In the genomic region with DNA sequence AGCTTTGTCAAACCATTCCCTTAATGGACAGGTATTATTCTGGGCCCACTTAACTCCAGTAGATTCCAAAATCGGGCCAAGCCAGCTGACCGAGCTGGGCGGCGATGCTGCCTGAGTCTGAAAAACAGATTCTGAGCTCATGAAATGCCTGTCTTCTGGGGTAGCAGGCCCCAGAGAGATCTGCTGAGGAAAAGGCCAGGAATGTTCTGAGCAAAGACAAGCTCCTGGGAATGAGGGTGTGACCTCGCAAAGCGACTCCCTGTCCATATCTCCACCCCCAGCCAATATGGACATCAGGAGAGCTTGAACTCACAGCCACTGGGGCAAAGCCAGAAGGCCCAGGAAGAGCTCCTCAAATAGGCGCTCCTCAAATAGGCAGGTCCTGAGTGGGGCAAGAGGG, we compare ENCODE assay signal across 1 cellular context.
TF ChIP-seq lines count a peak whose summit lies in the region.

No MANE protein-coding gene starts in this region.

TF ChIP-seq in H1, 55 proteins besides CTCF, POLR2A, EP300 and RAD21 (continued from another document):
- TF ChIP-seq GTF2F1 (IDR thresholded peaks at IDR 0.05; ENCODE audit: borderline replicate concordance, low read depth, low read length) (no peak), CBX5 (IDR thresholded peaks at IDR 0.05; ENCODE audit: low read depth, low read length) (no peak), BACH1 (IDR thresholded peaks at IDR 0.05; ENCODE audit: low read length) (no peak), POLR2AphosphoS5 (IDR thresholded peaks at IDR 0.05; ENCODE audit: low read depth, low read length) (no peak), JUND (IDR thresholded peaks at IDR 0.05; ENCODE audit: low read length) (no peak), ZNF274 (IDR thresholded peaks at IDR 0.05; ENCODE audit: borderline replicate concordance, extremely low read depth, low read length) (no peak), HDAC2 (IDR thresholded peaks at IDR 0.05; ENCODE audit: borderline replicate concordance in 1 of 2, low read depth in 2 of 2, low read length in 2 of 2) (no peak), CBX8 (IDR thresholded peaks at IDR 0.05; ENCODE audit: borderline replicate concordance, low read depth, low read length) (no peak), POU5F1 (IDR thresholded peaks at IDR 0.05; ENCODE audit: low read depth, low read length) (no peak), NANOG (IDR thresholded peaks at IDR 0.05; ENCODE audit: insufficient read depth, low read depth, low read length, poor library complexity, severe bottlenecking) (no peak), MAFK (IDR thresholded peaks at IDR 0.05; ENCODE audit: low read depth, low read length) (no peak), GABPA (IDR thresholded peaks at IDR 0.05; ENCODE audit: borderline replicate concordance, insufficient read depth, low read length) (no peak), FOSL1 (IDR thresholded peaks at IDR 0.05; ENCODE audit: insufficient read depth, low read depth, low read length) (no peak), SIN3A (conservative IDR thresholded peaks at IDR 0.05 in 1 of 2, IDR thresholded peaks at IDR 0.05 in 1 of 2; ENCODE audit: low read depth in 1 of 2, low read length in 2 of 2) (no peak), BCL11A (IDR thresholded peaks at IDR 0.05; ENCODE audit: low read depth in 2 of 2, low read length in 2 of 2) (no peak)
- TF ChIP-seq, protein P1, sequence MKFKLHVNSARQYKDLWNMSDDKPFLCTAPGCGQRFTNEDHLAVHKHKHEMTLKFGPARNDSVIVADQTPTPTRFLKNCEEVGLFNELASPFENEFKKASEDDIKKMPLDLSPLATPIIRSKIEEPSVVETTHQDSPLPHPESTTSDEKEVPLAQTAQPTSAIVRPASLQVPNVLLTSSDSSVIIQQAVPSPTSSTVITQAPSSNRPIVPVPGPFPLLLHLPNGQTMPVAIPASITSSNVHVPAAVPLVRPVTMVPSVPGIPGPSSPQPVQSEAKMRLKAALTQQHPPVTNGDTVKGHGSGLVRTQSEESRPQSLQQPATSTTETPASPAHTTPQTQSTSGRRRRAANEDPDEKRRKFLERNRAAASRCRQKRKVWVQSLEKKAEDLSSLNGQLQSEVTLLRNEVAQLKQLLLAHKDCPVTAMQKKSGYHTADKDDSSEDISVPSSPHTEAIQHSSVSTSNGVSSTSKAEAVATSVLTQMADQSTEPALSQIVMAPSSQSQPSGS (IDR thresholded peaks at IDR 0.05; ENCODE audit: low read length), result no peak
